ENCODE assay signal across 8 cellular contexts in genomic region chr3:150407818-150408231, GRCh38.
DNase-seq lines count a peak whose midpoint lies in the region; ATAC-seq and TF ChIP-seq lines count a peak whose summit lies in the region.

No MANE protein-coding gene starts in this region.

- peak overlapping the region; percentile 74 for H3K9ac ChIP-seq in OCI-LY3 (ENCODE audit: low read length)

- DNase-seq in NCI-H2029 treated with DMSO at 0.1 percent for 48 hours (lab: John Stamatoyannopoulos, UW) = peak; percentile 90
- DNase-seq in NCI-H2029 (lab: John Stamatoyannopoulos, UW) = no peak
- peak; percentile 74 for DNase-seq in kidney glomerular epithelial cell (lab: John Stamatoyannopoulos, UW)
- DNase-seq in stimulated activated CD8-positive, alpha-beta memory T cell treated with anti-CD3 and anti-CD28 coated beads, Interleukin-7, amount 100 ng/mL, for 24 hours (ENCODE audit: low read depth) = peak; percentile 94
- DNase-seq in AG08396 (ENCODE audit: low spot score) = no peak

- no peaks in the 10 kb centered on the region for H3K27me3 ChIP-seq in OCI-LY3 (ENCODE audit: low read depth, low read length)

- peaks cover 9% of the 10 kb centered on the region for H3K4me1 ChIP-seq in OCI-LY3 (ENCODE audit: low read length)

- peak overlapping the region; percentile 73 for H3K4me2 ChIP-seq in OCI-LY3 (ENCODE audit: low read length)

- peaks cover 18% of the 10 kb centered on the region for H3K36me3 ChIP-seq in OCI-LY3 (replicated peaks; ENCODE audit: low read depth, low read length)

- H3K4me3 ChIP-seq in OCI-LY3 (ENCODE audit: low read length) = peak overlapping the region; percentile 95

- peak overlapping the region; percentile 74 for H2AFZ ChIP-seq in OCI-LY3 (ENCODE audit: low read depth, low read length)

- H3K79me2 ChIP-seq in OCI-LY3 (ENCODE audit: low read length) = peaks cover 40% of the 10 kb centered on the region

- H3K27ac ChIP-seq in OCI-LY3 (ENCODE audit: low read length) = peak overlapping the region; percentile 97
- H3K27ac ChIP-seq in angular gyrus (ENCODE audit: low read depth, low read length) = peak overlapping the region; percentile 98

- no peak for TF ChIP-seq CTCF in OCI-LY3 (IDR thresholded peaks at IDR 0.05; ENCODE audit: low read depth, low read length)

- ATAC-seq in HG02840 (IDR thresholded peaks at IDR 0.05; ENCODE audit: low FRiP score, unreplicated experiment) = peak; percentile 8

- no peaks in the 10 kb centered on the region for H3K9me3 ChIP-seq in OCI-LY3 (ENCODE audit: insufficient read depth, low read length)

- peaks cover 37% of the 10 kb centered on the region for H4K20me1 ChIP-seq in OCI-LY3 (ENCODE audit: insufficient read depth, low read length)

Comparison
In these comparisons a context has a peak if more than half of its experiments do, and no peak if none do; other contexts are left out.
1. DNase-seq: peak in NCI-H2029 treated with DMSO at 0.1 percent for 48 hours (single experiment), kidney glomerular epithelial cell (single experiment) and stimulated activated CD8-positive, alpha-beta memory T cell treated with anti-CD3 and anti-CD28 coated beads, Interleukin-7, amount 100 ng/mL, for 24 hours (single experiment); none in NCI-H2029 (single experiment) and AG08396 (single experiment).